12 cellular contexts compared by ENCODE assay signal in genomic region chr7:94129443-94130140, GRCh38.
DNase-seq lines count a peak whose midpoint lies in the region; ATAC-seq and TF ChIP-seq lines count a peak whose summit lies in the region.
"Had no signal": no experiment of that assay in that cellular context is flagged by ENCODE, and none has a peak within 500 bp of the region (broad histone marks: within the 10 kb centered on the region; RNA-seq: fewer than 3 reads in every experiment).

No MANE protein-coding gene starts in this region.

- H3K9me3 Mint-ChIP-seq in osteocyte (ENCODE audit: unreplicated experiment) = no peaks in the 10 kb centered on the region
- H3K9me3 Mint-ChIP-seq: activated T-helper 2 cell treated with anti-CD3 and anti-CD28 coated beads, Interferon-gamma antibody, Interleukin-2, Interleukin-4, amounts not matched to agents 10 μg/mL and 5 μg/mL and 100 μg/mL, durations not matched to agents 14 hours and 24 hours and 36 hours; GM23338 had no signal

- peak overlapping the region; percentile 91 for H3K27ac Mint-ChIP-seq in osteocyte (ENCODE audit: unreplicated experiment)
- H3K27ac Mint-ChIP-seq: activated T-helper 2 cell treated with anti-CD3 and anti-CD28 coated beads, Interferon-gamma antibody, Interleukin-2, Interleukin-4, amounts not matched to agents 10 μg/mL and 5 μg/mL and 100 μg/mL, durations not matched to agents 14 hours and 24 hours and 36 hours; GM23338 had no signal

- no peak overlapping the region for H3K4me3 ChIP-seq in fibroblast of mammary gland (ENCODE audit: control insufficient read depth, low read depth, low read length)
- H3K4me3 ChIP-seq: GM23338 had no signal

- DNase-seq in ELR (ENCODE audit: low read depth) = peak; percentile 82
- DNase-seq in RPMI7951 (ENCODE audit: low read depth) = peak; percentile 86
- DNase-seq in fibroblast of mammary gland (ENCODE audit: low read depth) = peak; percentile 89
- no peak for DNase-seq in osteocyte (ENCODE audit: extremely low spot score, unreplicated experiment)
- no peak for DNase-seq in UCSD-AML1 (lab: John Stamatoyannopoulos, UW; ENCODE audit: unreplicated experiment)
- DNase-seq in HPDE6-E6E7 (ENCODE audit: extremely low spot score) = no peak
- no peak for DNase-seq in NCI-H146 treated with DMSO at 0.1 percent for 48 hours (lab: John Stamatoyannopoulos, UW; ENCODE audit: unreplicated experiment)
- DNase-seq: left cardiac atrium, NCI-H1092 treated with DMSO at 0.1 percent for 48 hours had no signal

- no peak for ATAC-seq in GM18517 (IDR thresholded peaks at IDR 0.05; ENCODE audit: unreplicated experiment)
- ATAC-seq: GM23338 had no signal

- peaks cover 68% of the 10 kb centered on the region for H3K4me1 Mint-ChIP-seq in osteocyte (ENCODE audit: unreplicated experiment)

- no peaks in the 10 kb centered on the region for H3K27me3 Mint-ChIP-seq in osteocyte (ENCODE audit: unreplicated experiment)

- H3K4me3 Mint-ChIP-seq in osteocyte (ENCODE audit: unreplicated experiment) = no peak overlapping the region
- H3K4me3 Mint-ChIP-seq: GM23338 had no signal

- TF ChIP-seq CTCF in fibroblast of mammary gland (conservative IDR thresholded peaks at IDR 0.05; ENCODE audit: control insufficient read depth, insufficient read depth, low read depth, low read length) (no peak), osteocyte (IDR thresholded peaks at IDR 0.05) (no peak)

- no peaks in the 10 kb centered on the region for H3K36me3 Mint-ChIP-seq in osteocyte (ENCODE audit: unreplicated experiment)

Comparison
In these comparisons a context has a peak if more than half of its experiments do, and no peak if none do; other contexts are left out.
1. DNase-seq: peak in ELR (single experiment), RPMI7951 (single experiment) and fibroblast of mammary gland (single experiment); none in osteocyte (single experiment), UCSD-AML1 (single experiment), HPDE6-E6E7 (single experiment) and NCI-H146 treated with DMSO at 0.1 percent for 48 hours (single experiment).